Comparison of ENCODE assay signal across 1 cellular context in the genomic region with DNA sequence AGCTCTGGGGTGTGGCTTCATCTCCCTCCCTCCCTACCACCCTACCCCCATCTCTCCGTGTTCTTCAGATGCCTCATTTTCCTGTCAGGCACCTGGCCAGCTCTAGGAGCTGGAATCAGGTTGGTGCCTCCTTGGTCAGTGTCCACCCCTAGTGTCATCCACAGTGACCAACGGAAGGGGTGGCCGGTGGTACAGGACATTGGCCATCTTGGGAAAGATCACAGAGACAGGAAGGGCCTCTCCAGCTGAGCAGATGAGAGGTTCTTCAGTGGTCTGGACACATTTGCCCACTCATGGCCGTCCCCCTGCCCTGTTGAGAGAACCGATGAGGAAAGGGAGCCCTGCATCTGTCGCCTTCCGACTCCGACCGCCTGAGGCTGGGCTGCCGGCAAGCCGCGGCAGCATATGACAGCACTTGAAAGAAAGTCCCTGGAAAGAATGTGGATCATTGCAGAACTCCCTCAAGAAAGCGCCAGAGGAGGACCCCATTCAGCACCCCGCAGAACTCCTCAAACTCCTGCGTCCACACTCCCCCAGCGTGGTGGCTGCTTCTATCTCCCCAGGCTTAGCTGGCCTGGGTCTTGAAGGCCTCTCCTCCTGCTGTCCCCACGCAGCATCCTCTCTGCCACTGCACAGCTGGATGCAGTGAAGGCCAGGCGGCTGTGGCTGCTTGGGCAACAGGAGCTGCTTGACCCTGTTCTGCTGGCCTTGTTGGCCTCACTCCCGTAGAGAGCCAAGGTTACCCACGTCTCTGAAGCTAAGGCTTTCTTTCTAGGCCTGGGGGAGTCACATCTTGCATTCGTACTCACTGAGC.
TF ChIP-seq lines count a peak whose summit lies in the region.

No MANE protein-coding gene starts in this region.

TF ChIP-seq in HepG2, 621 proteins besides CTCF, POLR2A, EP300 and RAD21:
- TF ChIP-seq JDP2 (CRISPR knock-in tag; IDR thresholded peaks at IDR 0.05; ENCODE audit: borderline replicate concordance), result no peak
- TF ChIP-seq ZC3H13 (CRISPR knock-in tag; IDR thresholded peaks at IDR 0.05), result peak; percentile 49; the same call in 1 of the 2 replicates
- TF ChIP-seq, protein P1, sequence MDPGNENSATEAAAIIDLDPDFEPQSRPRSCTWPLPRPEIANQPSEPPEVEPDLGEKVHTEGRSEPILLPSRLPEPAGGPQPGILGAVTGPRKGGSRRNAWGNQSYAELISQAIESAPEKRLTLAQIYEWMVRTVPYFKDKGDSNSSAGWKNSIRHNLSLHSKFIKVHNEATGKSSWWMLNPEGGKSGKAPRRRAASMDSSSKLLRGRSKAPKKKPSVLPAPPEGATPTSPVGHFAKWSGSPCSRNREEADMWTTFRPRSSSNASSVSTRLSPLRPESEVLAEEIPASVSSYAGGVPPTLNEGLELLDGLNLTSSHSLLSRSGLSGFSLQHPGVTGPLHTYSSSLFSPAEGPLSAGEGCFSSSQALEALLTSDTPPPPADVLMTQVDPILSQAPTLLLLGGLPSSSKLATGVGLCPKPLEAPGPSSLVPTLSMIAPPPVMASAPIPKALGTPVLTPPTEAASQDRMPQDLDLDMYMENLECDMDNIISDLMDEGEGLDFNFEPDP (CRISPR knock-in tag; conservative IDR thresholded peaks at IDR 0.05), result 0 out of 2 replicates have a peak, but pooled peaks have one; percentile 72
- no peak for TF ChIP-seq SUZ12 (IDR thresholded peaks at IDR 0.05; ENCODE audit: low read depth, low read length)
- no peak for TF ChIP-seq RCOR2 (CRISPR knock-in tag; IDR thresholded peaks at IDR 0.05)
- TF ChIP-seq DMAP1 (CRISPR knock-in tag; IDR thresholded peaks at IDR 0.05), result no peak
TF ChIP-seq in HepG2: peak in this region for 2.
